In genomic region chr19:5953680-5954213, GRCh38 we compare ENCODE assay signal across 8 cellular contexts. TPM values are rescaled to one million over a fixed set of nuclear protein-coding genes. Genes with fewer than 3 reads are reported as not detected.
DNase-seq lines count a peak whose midpoint lies in the region; ATAC-seq, FAIRE-seq and TF ChIP-seq lines count a peak whose summit lies in the region.

No MANE protein-coding gene starts in this region.

- H3K9ac ChIP-seq in endodermal cell (ENCODE audit: extremely low read depth, low read length, poor library complexity, severe bottlenecking): no peak overlapping the region

- no peaks in the 10 kb centered on the region for H3K27me3 ChIP-seq in endodermal cell (ENCODE audit: control insufficient read depth, insufficient read depth, low read length, poor library complexity, severe bottlenecking)

- no peak for TF ChIP-seq CTCF in endodermal cell (conservative IDR thresholded peaks at IDR 0.05)

- POLR2A ChIA-PET in HEK293T (lab: Yijun Ruan, JAX): interaction anchor here (0.6 kb wide), 1 partner anchor 67 kb away, joined by 3 read pairs; no protein-coding TSS in a partner anchor

- ATAC-seq in GM18907 (IDR thresholded peaks at IDR 0.05; ENCODE audit: unreplicated experiment): no peak

- FAIRE-seq in GM12891 (lab: Jason Lieb, UNC): peak; percentile 38

- H3K4me3 ChIP-seq in endodermal cell (ENCODE audit: low read length) (no peak overlapping the region), skin epidermis (no peak overlapping the region)

- no peak for TF ChIP-seq POLR2A in GM12891 (IDR thresholded peaks at IDR 0.05; ENCODE audit: low read depth, low read length)

- intact Hi-C loops in activated CD4-positive, alpha-beta T cell treated with anti-CD3 and anti-CD28 coated beads, Interleukin-2, amount 10 ng/mL, durations not matched to agents 24 days and 14 days (cut with micrococcal nuclease): loop anchor here (1.0 to 5.0 kb wide), 2 partner anchors 9 to 51 kb away; partner anchors contain the start of genes NDUFA11 and VMAC

- peaks cover 79% of the 10 kb centered on the region for H3K4me1 Mint-ChIP-seq in activated CD4-positive, alpha-beta T cell treated with anti-CD3 and anti-CD28 coated beads, Interleukin-2, amount 10 ng/mL, durations not matched to agents 24 days and 14 days
- H3K4me1 Mint-ChIP-seq in endodermal cell: peaks cover 90% of the 10 kb centered on the region

- peaks cover 18% of the 10 kb centered on the region for H3K36me3 ChIP-seq in endodermal cell (ENCODE audit: control insufficient read depth, insufficient read depth, low read length)

- no peaks in the 10 kb centered on the region for H3K27me3 Mint-ChIP-seq in activated CD4-positive, alpha-beta T cell treated with anti-CD3 and anti-CD28 coated beads, Interleukin-2, amount 10 ng/mL, durations not matched to agents 24 days and 14 days
- H3K27me3 Mint-ChIP-seq in endodermal cell (ENCODE audit: insufficient read depth): no peaks in the 10 kb centered on the region

- H3K27ac ChIP-seq in endodermal cell (ENCODE audit: low read depth, low read length) (peak overlapping the region; percentile 7), skin epidermis (peak overlapping the region in 13 of 21 experiments; percentile 9 to 77 (median 51))

- H3K27ac Mint-ChIP-seq in activated CD4-positive, alpha-beta T cell treated with anti-CD3 and anti-CD28 coated beads, Interleukin-2, amount 10 ng/mL, durations not matched to agents 24 days and 14 days: peak overlapping the region; percentile 95
- peak overlapping the region; percentile 14 for H3K27ac Mint-ChIP-seq in endodermal cell

- H3K4me1 ChIP-seq in endodermal cell (ENCODE audit: control insufficient read depth, insufficient read depth, low read length): peaks cover 32% of the 10 kb centered on the region

- peaks cover 29% of the 10 kb centered on the region for H3K36me3 Mint-ChIP-seq in activated CD4-positive, alpha-beta T cell treated with anti-CD3 and anti-CD28 coated beads, Interleukin-2, amount 10 ng/mL, durations not matched to agents 24 days and 14 days (ENCODE audit: low read depth)
- H3K36me3 Mint-ChIP-seq in endodermal cell (ENCODE audit: low read depth): peaks cover 4% of the 10 kb centered on the region

- no peak for DNase-seq in GM12891 (ENCODE audit: insufficient read length, low spot score)
- peak; percentile 84 for DNase-seq in activated CD4-positive, alpha-beta T cell treated with anti-CD3 and anti-CD28 coated beads, Interleukin-2, amount 10 ng/mL, durations not matched to agents 24 days and 14 days
- DNase-seq in endodermal cell: no peak
- DNase-seq in NCI-H748 (lab: John Stamatoyannopoulos, UW; ENCODE audit: unreplicated experiment): no peak
- no peak for DNase-seq in NCI-H82 (lab: John Stamatoyannopoulos, UW)
- no peak for DNase-seq in HEK293T (ENCODE audit: extremely low spot score)

- CTCF ChIA-PET in HEK293T (lab: Yijun Ruan, JAX): interaction anchor here (1.0 kb wide), 1 partner anchor 149 kb away, joined by 3 read pairs; no protein-coding TSS in a partner anchor

- H3K4me3 Mint-ChIP-seq in activated CD4-positive, alpha-beta T cell treated with anti-CD3 and anti-CD28 coated beads, Interleukin-2, amount 10 ng/mL, durations not matched to agents 24 days and 14 days: peak overlapping the region; percentile 81
- no peak overlapping the region for H3K4me3 Mint-ChIP-seq in endodermal cell

- H3K9me3 ChIP-seq in endodermal cell (ENCODE audit: control insufficient read depth, low read length): no peaks in the 10 kb centered on the region

- WGBS in endodermal cell (ENCODE audit: insufficient coverage in 1 of 2, insufficient read length in 1 of 2), 2 experiments: 79 to 85% methylated on average over 16 to 17 of the region's 17 CpGs

- H3K9me3 Mint-ChIP-seq in activated CD4-positive, alpha-beta T cell treated with anti-CD3 and anti-CD28 coated beads, Interleukin-2, amount 10 ng/mL, durations not matched to agents 24 days and 14 days: no peaks in the 10 kb centered on the region
- no peaks in the 10 kb centered on the region for H3K9me3 Mint-ChIP-seq in endodermal cell

TF ChIP-seq in GM12891, 5 proteins besides CTCF, POLR2A, EP300 and RAD21:
- TF ChIP-seq PAX5 (IDR thresholded peaks at IDR 0.05; ENCODE audit: insufficient read depth, low read length, severe bottlenecking) (no peak), SPI1 (IDR thresholded peaks at IDR 0.05; ENCODE audit: low read depth, low read length) (no peak), POLR2AphosphoS5 (IDR thresholded peaks at IDR 0.05; ENCODE audit: low read depth, low read length) (no peak), TAF1 (IDR thresholded peaks at IDR 0.05; ENCODE audit: low read depth, low read length) (no peak), POU2F2 (IDR thresholded peaks at IDR 0.05; ENCODE audit: low read depth, low read length) (no peak)

TF ChIP-seq in HEK293T, 16 proteins besides CTCF, POLR2A, EP300 and RAD21:
- TF ChIP-seq PKNOX1 (IDR thresholded peaks at IDR 0.05): no peak
- TF ChIP-seq HDGF (IDR thresholded peaks at IDR 0.05; ENCODE audit: borderline replicate concordance): no peak
- no peak for TF ChIP-seq NFRKB (IDR thresholded peaks at IDR 0.05)
- no peak for TF ChIP-seq L3MBTL2 (conservative IDR thresholded peaks at IDR 0.05)
- no peak for TF ChIP-seq FOXA1 (IDR thresholded peaks at IDR 0.05)
- TF ChIP-seq TARDBP (IDR thresholded peaks at IDR 0.05): no peak
- TF ChIP-seq FOXM1 (IDR thresholded peaks at IDR 0.05; ENCODE audit: borderline replicate concordance): no peak
- TF ChIP-seq SP1 (IDR thresholded peaks at IDR 0.05): no peak
- no peak for TF ChIP-seq ARNT (IDR thresholded peaks at IDR 0.05)
- no peak for TF ChIP-seq SUZ12 (IDR thresholded peaks at IDR 0.05)

RNA-seq across cellular contexts. Expression of gene RANBP3, which starts 24.2 kb away (rescaled TPM):
- polyA plus RNA-seq in GM12891 (2012; ENCODE audit: low read depth, missing spikeins): 40.5 TPM
- 105 and 114 TPM in 2 replicates for total RNA-seq in activated CD4-positive, alpha-beta T cell treated with anti-CD3 and anti-CD28 coated beads, Interleukin-2, amount 10 ng/mL, durations not matched to agents 24 days and 14 days
- total RNA-seq in endodermal cell: 10 to 100 TPM; 77.4 to 81.4 TPM
- 72.9 TPM for polyA plus RNA-seq in endodermal cell (2013, experiment 1 of 2)
- 60.6 TPM for polyA plus RNA-seq in endodermal cell (2013, experiment 2 of 2)

RNA-seq across cellular contexts. Expression of gene CAPS, which starts 39.7 kb away (rescaled TPM):
- polyA plus RNA-seq in GM12891 (2012; ENCODE audit: low read depth, missing spikeins): 2.9 TPM
- 4.0 and 4.1 TPM in 2 replicates for total RNA-seq in activated CD4-positive, alpha-beta T cell treated with anti-CD3 and anti-CD28 coated beads, Interleukin-2, amount 10 ng/mL, durations not matched to agents 24 days and 14 days
- total RNA-seq in endodermal cell: 1 to 10 TPM; 6.6 to 6.7 TPM
- polyA plus RNA-seq in endodermal cell (2013, experiment 1 of 2): 3.8 TPM
- 3.8 TPM for polyA plus RNA-seq in endodermal cell (2013, experiment 2 of 2)

RNA-seq across cellular contexts. Expression of gene VMAC, which starts 49.1 kb away (rescaled TPM):
- 2.4 TPM for polyA plus RNA-seq in GM12891 (2012; ENCODE audit: low read depth, missing spikeins)
- total RNA-seq in activated CD4-positive, alpha-beta T cell treated with anti-CD3 and anti-CD28 coated beads, Interleukin-2, amount 10 ng/mL, durations not matched to agents 24 days and 14 days: 2.7 and 3.2 TPM in 2 replicates
- 1 to 10 TPM; 5.9 TPM for total RNA-seq in endodermal cell
- polyA plus RNA-seq in endodermal cell (2013, experiment 1 of 2): 3.5 TPM
- polyA plus RNA-seq in endodermal cell (2013, experiment 2 of 2): 3.4 TPM

RNA-seq across cellular contexts. Expression of gene NDUFA11, which starts 50.2 kb away (rescaled TPM):
- 307 TPM for polyA plus RNA-seq in GM12891 (2012; ENCODE audit: low read depth, missing spikeins)
- 237 and 251 TPM in 2 replicates for total RNA-seq in activated CD4-positive, alpha-beta T cell treated with anti-CD3 and anti-CD28 coated beads, Interleukin-2, amount 10 ng/mL, durations not matched to agents 24 days and 14 days
- total RNA-seq in endodermal cell: 100 to 1,000 TPM; 242 to 269 TPM
- 216 TPM for polyA plus RNA-seq in endodermal cell (2013, experiment 1 of 2)
- 206 TPM for polyA plus RNA-seq in endodermal cell (2013, experiment 2 of 2)
